In the genomic region with DNA sequence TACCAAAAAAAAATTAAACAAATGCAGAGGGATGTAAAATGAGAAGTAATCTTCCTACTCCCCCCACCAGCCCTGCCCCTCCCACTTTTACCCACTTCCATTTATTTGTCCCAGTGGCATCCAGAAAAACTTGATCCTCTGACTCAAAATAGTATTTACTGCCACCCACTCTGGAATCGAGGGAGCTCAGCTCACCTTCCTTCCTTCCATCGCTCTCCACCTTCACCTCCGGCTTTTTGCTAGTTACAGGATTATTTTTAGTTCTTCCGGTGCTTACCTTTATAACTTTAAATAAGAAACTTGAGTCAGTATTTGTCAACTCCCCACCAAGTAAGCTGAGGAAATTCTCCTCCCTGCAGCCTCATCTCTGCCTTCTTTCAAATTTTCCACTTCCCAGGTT, we compare ENCODE assay signal across 17 cellular contexts.
DNase-seq lines count a peak whose midpoint lies in the region; ATAC-seq and TF ChIP-seq lines count a peak whose summit lies in the region.
"Had no signal": no experiment of that assay in that cellular context is flagged by ENCODE, and none has a peak within 500 bp of the region (broad histone marks: within the 10 kb centered on the region; RNA-seq: fewer than 3 reads in every experiment).

No MANE protein-coding gene starts in this region.

- H3K4me3 ChIP-seq in DOHH2 (ENCODE audit: low read length), result peak overlapping the region; percentile 25
- H3K4me3 ChIP-seq in effector memory CD4-positive, alpha-beta T cell (ENCODE audit: insufficient read depth, low read depth, low read length, poor library complexity, severe bottlenecking), result no peak overlapping the region

- H3K9me3 Mint-ChIP-seq in WTC11, result no peaks in the 10 kb centered on the region
- H3K9me3 Mint-ChIP-seq: CD4-positive, alpha-beta memory T cell had no signal

- no peaks in the 10 kb centered on the region for H3K36me3 ChIP-seq in DOHH2 (ENCODE audit: control insufficient read depth, low read length)
- H3K36me3 ChIP-seq in effector memory CD4-positive, alpha-beta T cell (ENCODE audit: control insufficient read depth, insufficient read depth, low read length), result no peaks in the 10 kb centered on the region

- H3K79me2 ChIP-seq in DOHH2 (ENCODE audit: control insufficient read depth, low read length), result no peaks in the 10 kb centered on the region

- DNase-seq in WTC11 (ENCODE audit: low spot score), result no peak
- no peak for DNase-seq in epithelial cell of prostate (ENCODE audit: low read depth, low spot score)
- DNase-seq in substantia nigra (lab: John Stamatoyannopoulos, UW), result no peak
- DNase-seq in NCI-H1417 (lab: John Stamatoyannopoulos, UW), result no peak
- no peak for DNase-seq in effector memory CD4-positive, alpha-beta T cell
- DNase-seq in T1000 (lab: John Stamatoyannopoulos, UW), result no peak
- DNase-seq: BE2C; CD4-positive, alpha-beta memory T cell; DMS153; GOT3; NCI-H187; NCI-H2227 treated with DMSO at 0.1 percent for 48 hours; NCI-H524; NCI-H82 had no signal

- no peaks in the 10 kb centered on the region for H3K9me3 ChIP-seq in DOHH2 (ENCODE audit: control insufficient read depth, insufficient read depth, low read length)
- H3K9me3 ChIP-seq in effector memory CD4-positive, alpha-beta T cell (ENCODE audit: control insufficient read depth, low read length), result no peaks in the 10 kb centered on the region
- H3K9me3 ChIP-seq: BE2C had no signal

- no peak overlapping the region for H3K4me3 Mint-ChIP-seq in WTC11
- H3K4me3 Mint-ChIP-seq: CD4-positive, alpha-beta memory T cell had no signal

- no peaks in the 10 kb centered on the region for H3K9me2 ChIP-seq in DOHH2 (replicated peaks; ENCODE audit: control insufficient read depth, low read length)

- peak overlapping the region; percentile 27; the same call in 1 of the 2 replicates for H3K27ac Mint-ChIP-seq in WTC11

- TF ChIP-seq CTCF in DOHH2 (IDR thresholded peaks at IDR 0.05; ENCODE audit: low read depth, low read length, poor library complexity, severe bottlenecking) (no peak), WTC11 (IDR thresholded peaks at IDR 0.05) (no peak)

- no peaks in the 10 kb centered on the region for H3K36me3 Mint-ChIP-seq in WTC11
- H3K36me3 Mint-ChIP-seq: CD4-positive, alpha-beta memory T cell had no signal

- POLR2A ChIA-PET in WTC11 (lab: Charles Lee), result no interaction called here

- no peaks in the 10 kb centered on the region for H3K4me1 Mint-ChIP-seq in WTC11

- CTCF ChIA-PET in WTC11 (lab: Charles Lee), result interaction anchor here (1.5 to 4.8 kb wide), 2 partner anchors 26 to 865 kb away, joined by 4 to 30 read pairs; no protein-coding TSS in a partner anchor

- H3K4me2 ChIP-seq in DOHH2 (ENCODE audit: low read length), result peak overlapping the region; percentile 40

- H3K27ac ChIP-seq in DOHH2 (ENCODE audit: low read depth, low read length), result 0 out of 2 replicates have a peak overlapping the region, but pooled peaks have one; percentile 2
- H3K27ac ChIP-seq in epithelial cell of prostate, result peak overlapping the region; percentile 65
- peak overlapping the region; percentile 77 for H3K27ac ChIP-seq in substantia nigra (ENCODE audit: low read depth, low read length, poor library complexity, severe bottlenecking)
- no peak overlapping the region for H3K27ac ChIP-seq in effector memory CD4-positive, alpha-beta T cell (ENCODE audit: insufficient read depth, low read length, poor library complexity, severe bottlenecking)

- ATAC-seq in WTC11, result no peak
- ATAC-seq: HCT116, Panc1 had no signal

- no peaks in the 10 kb centered on the region for H3K27me3 ChIP-seq in DOHH2 (ENCODE audit: control insufficient read depth, low read length)
- no peaks in the 10 kb centered on the region for H3K27me3 ChIP-seq in effector memory CD4-positive, alpha-beta T cell (replicated peaks; ENCODE audit: control insufficient read depth, insufficient read depth, low read length, poor library complexity, severe bottlenecking)
- H3K27me3 ChIP-seq: BE2C had no signal

- H3K4me1 ChIP-seq in DOHH2 (ENCODE audit: control insufficient read depth, low read length), result peaks cover 14% of the 10 kb centered on the region
- H3K4me1 ChIP-seq in effector memory CD4-positive, alpha-beta T cell (ENCODE audit: control insufficient read depth, insufficient read depth, low read length, poor library complexity, severe bottlenecking), result no peaks in the 10 kb centered on the region
- H3K4me1 ChIP-seq: BE2C had no signal

- H4K20me1 ChIP-seq in DOHH2 (ENCODE audit: control insufficient read depth, insufficient read depth, low read depth, low read length), result no peaks in the 10 kb centered on the region

- no peaks in the 10 kb centered on the region for H3K27me3 Mint-ChIP-seq in WTC11 (ENCODE audit: low read depth)
- H3K27me3 Mint-ChIP-seq: CD4-positive, alpha-beta memory T cell had no signal

- H3F3A ChIP-seq in DOHH2 (ENCODE audit: control insufficient read depth, insufficient read depth), result no peaks in the 10 kb centered on the region

TF ChIP-seq in WTC11, 78 proteins besides CTCF, POLR2A, EP300 and RAD21:
- no peak for TF ChIP-seq NR3C1 (CRISPR knock-in tag; conservative IDR thresholded peaks at IDR 0.05; ENCODE audit: low read depth)
